11 cellular contexts compared by ENCODE assay signal in the genomic region with DNA sequence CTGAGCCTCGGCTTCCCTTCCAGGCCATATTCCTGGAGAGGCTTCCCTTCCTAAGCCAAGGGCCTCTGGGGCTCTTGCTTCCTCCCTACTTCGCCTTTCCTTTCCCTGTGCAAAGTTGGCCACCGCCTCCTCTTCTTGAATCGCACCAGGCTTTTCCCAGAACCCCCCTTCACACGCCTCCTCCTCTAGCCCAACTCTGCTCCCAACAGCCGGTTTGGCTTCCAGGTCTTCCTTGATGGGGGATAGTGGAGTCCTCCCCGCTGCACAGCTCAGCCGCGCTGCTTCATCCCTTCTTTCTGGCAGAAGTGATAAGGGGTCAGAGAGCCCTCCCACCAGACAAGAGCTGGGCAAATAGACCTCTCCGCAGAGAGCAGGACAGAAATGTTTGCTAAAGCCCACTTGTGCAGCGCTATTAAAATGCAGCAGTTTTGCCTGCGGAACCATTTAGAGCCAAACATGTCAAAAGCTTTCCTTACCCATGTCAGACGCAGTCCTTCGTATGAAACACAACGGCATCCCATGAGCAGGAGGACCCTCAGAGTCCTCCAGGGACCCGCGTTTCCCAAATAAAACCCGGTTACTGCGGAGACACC. TPM values are rescaled to one million over a fixed set of nuclear protein-coding genes. Genes with fewer than 3 reads are reported as not detected.
A peak's percentile ranks its signal among the peaks of the same experiment; 100 is the strongest.
DNase-seq lines count a peak whose midpoint lies in the region; ATAC-seq and TF ChIP-seq lines count a peak whose summit lies in the region.
"Had no signal": no experiment of that assay in that cellular context is flagged by ENCODE, and none has a peak within 500 bp of the region (broad histone marks: within the 10 kb centered on the region; RNA-seq: fewer than 3 reads in every experiment).

No MANE protein-coding gene starts in this region.

- TF ChIP-seq CTCF in CD8-positive, alpha-beta T cell (IDR thresholded peaks at IDR 0.05), result no peak
- TF ChIP-seq CTCF in chondrocyte (IDR thresholded peaks at IDR 0.05) (no peak), neural cell (IDR thresholded peaks at IDR 0.05; ENCODE audit: poor library complexity, severe bottlenecking) (no peak), lower leg skin (IDR thresholded peaks at IDR 0.05) (no peak)

- TF ChIP-seq POLR2A in lower leg skin (IDR thresholded peaks at IDR 0.05), result no peak

- no peaks in the 10 kb centered on the region for H3K9me2 ChIP-seq in neural cell (ENCODE audit: insufficient read depth, low read length)

- intact Hi-C loops in CD8-positive, alpha-beta T cell (cut with DNase I, micrococcal nuclease), result no loop called here
- intact Hi-C loops in lower leg skin (cut with DNase I; ENCODE audit: low total_unique reads), result no loop called here
- intact Hi-C loops in aorta (cut with DNase I), result no loop called here

- H3K9ac ChIP-seq in neural cell (ENCODE audit: low read length), result no peak overlapping the region

- H3K27me3 ChIP-seq in CD8-positive, alpha-beta T cell (ENCODE audit: insufficient read depth, low read length), result peaks cover 17% of the 10 kb centered on the region
- H3K27me3 ChIP-seq in neural cell (ENCODE audit: insufficient read depth, low read depth, low read length) (peaks cover 61% of the 10 kb centered on the region), aorta (ENCODE audit: control insufficient read depth in 1 of 2, insufficient read depth in 2 of 2, low read length in 1 of 2) (no peaks in the 10 kb centered on the region)

- TF ChIP-seq EP300 in neural cell (conservative IDR thresholded peaks at IDR 0.05; ENCODE audit: poor library complexity, severe bottlenecking), result no peak

- H3K27ac ChIP-seq in CD8-positive, alpha-beta T cell (ENCODE audit: low read depth, low read length), result no peak overlapping the region
- H3K27ac ChIP-seq in neural cell (ENCODE audit: low read length) (no peak overlapping the region), aorta (ENCODE audit: low read depth in 1 of 2, low read length in 2 of 2) (no peak overlapping the region)

- POLR2A ChIA-PET in CD8-positive, alpha-beta T cell (lab: Charles Lee), result no interaction called here

- no peaks in the 10 kb centered on the region for H3K36me3 Mint-ChIP-seq in CD8-positive, alpha-beta T cell
- H3K36me3 Mint-ChIP-seq in chondrocyte (ENCODE audit: low read depth), result peaks cover 3% of the 10 kb centered on the region

- no peak for TF ChIP-seq RAD21 in neural cell (conservative IDR thresholded peaks at IDR 0.05)

- peaks cover 53% of the 10 kb centered on the region for H3K27me3 Mint-ChIP-seq in CD8-positive, alpha-beta T cell (ENCODE audit: low read depth)
- H3K27me3 Mint-ChIP-seq in chondrocyte (ENCODE audit: low read depth), result peaks cover 39% of the 10 kb centered on the region

- no peaks in the 10 kb centered on the region for H3K9me3 Mint-ChIP-seq in CD8-positive, alpha-beta T cell
- peaks cover 3% of the 10 kb centered on the region for H3K9me3 Mint-ChIP-seq in chondrocyte (ENCODE audit: low read depth)

- H4K20me1 ChIP-seq in neural cell (ENCODE audit: insufficient read depth), result no peaks in the 10 kb centered on the region

- H3K9me3 ChIP-seq in CD8-positive, alpha-beta T cell (ENCODE audit: low read length), result no peaks in the 10 kb centered on the region
- H3K9me3 ChIP-seq in neural cell (ENCODE audit: low read length) (no peaks in the 10 kb centered on the region), aorta (ENCODE audit: control insufficient read depth, low read length) (peaks cover 2% of the 10 kb centered on the region)

- H3K4me3 Mint-ChIP-seq in CD8-positive, alpha-beta T cell, result peak overlapping the region; percentile 72
- peak overlapping the region; percentile 41 for H3K4me3 Mint-ChIP-seq in chondrocyte (ENCODE audit: unreplicated experiment)

- H3K4me3 ChIP-seq in CD8-positive, alpha-beta T cell (ENCODE audit: low read depth, low read length), result no peak overlapping the region
- peak overlapping the region; percentile 70 for H3K4me3 ChIP-seq in neural cell (ENCODE audit: low read length)
- no peak overlapping the region for H3K4me3 ChIP-seq in lower leg skin (ENCODE audit: low read depth, poor library complexity, severe bottlenecking)
- no peak overlapping the region for H3K4me3 ChIP-seq in aorta (ENCODE audit: low read length in 2 of 2)

- DNase-seq in CD8-positive, alpha-beta T cell, result no peak
- peak; percentile 75 for DNase-seq in NCI-H748 (lab: John Stamatoyannopoulos, UW; ENCODE audit: unreplicated experiment)
- no peak for DNase-seq in chondrocyte (ENCODE audit: low spot score)
- no peak for DNase-seq in GM19238 (ENCODE audit: insufficient read length, low spot score)
- no peak for DNase-seq in lower leg skin (ENCODE audit: low spot score in 2 of 2)
- no peak for DNase-seq in aorta
- DNase-seq: DND-41, midbrain, NCI-H446 treated with DMSO at 0.1 percent for 48 hours had no signal

- peaks cover 12% of the 10 kb centered on the region for H3K4me1 ChIP-seq in CD8-positive, alpha-beta T cell (ENCODE audit: insufficient read depth, low read length)
- H3K4me1 ChIP-seq in aorta (ENCODE audit: control insufficient read depth in 1 of 2, insufficient read depth in 2 of 2, low read length in 2 of 2), result no peaks in the 10 kb centered on the region

- H3K27ac Mint-ChIP-seq in CD8-positive, alpha-beta T cell, result no peak overlapping the region
- H3K27ac Mint-ChIP-seq in chondrocyte (ENCODE audit: unreplicated experiment), result no peak overlapping the region

- CTCF ChIA-PET in CD8-positive, alpha-beta T cell (lab: Charles Lee), result interaction anchor here (0.6 kb wide), 1 partner anchor 412 kb away, joined by 4 read pairs; no protein-coding TSS in a partner anchor

- H3K36me3 ChIP-seq in CD8-positive, alpha-beta T cell (ENCODE audit: insufficient read depth, low read length), result no peaks in the 10 kb centered on the region
- H3K36me3 ChIP-seq in neural cell (ENCODE audit: insufficient read depth, low read length) (no peaks in the 10 kb centered on the region), aorta (ENCODE audit: control insufficient read depth in 1 of 2, insufficient read depth in 2 of 2, low read length in 1 of 2) (no peaks in the 10 kb centered on the region)

- WGBS in lower leg skin, 2 donors, result 13 to 22% methylated on average over 19 of the region's 19 CpGs
- WGBS in aorta, 2 donors, result 23% methylated on average over 19 of the region's 19 CpGs

- ATAC-seq in CD8-positive, alpha-beta T cell, result no peak
- ATAC-seq in GM18907 (IDR thresholded peaks at IDR 0.05; ENCODE audit: unreplicated experiment) (no peak), aorta (ENCODE audit: low FRiP score) (no peak)

- no peaks in the 10 kb centered on the region for H3K79me2 ChIP-seq in neural cell (replicated peaks; ENCODE audit: insufficient read depth, low read length)

- no peak overlapping the region for H2AFZ ChIP-seq in neural cell (ENCODE audit: low read depth, low read length)

- peaks cover 11% of the 10 kb centered on the region for H3K4me1 Mint-ChIP-seq in CD8-positive, alpha-beta T cell (ENCODE audit: low read depth)
- peaks cover 6% of the 10 kb centered on the region for H3K4me1 Mint-ChIP-seq in chondrocyte (ENCODE audit: low read depth)

- no peak overlapping the region for H3K4me2 ChIP-seq in neural cell (ENCODE audit: low read length)

- H3F3A ChIP-seq in neural cell (ENCODE audit: insufficient read depth, low read length, poor library complexity, severe bottlenecking), result no peaks in the 10 kb centered on the region

TF ChIP-seq in neural cell, 6 proteins besides CTCF, POLR2A, EP300 and RAD21:
- TF ChIP-seq POLR2AphosphoS5 (IDR thresholded peaks at IDR 0.05), result no peak
- peak; percentile 55 for TF ChIP-seq EZH2 (IDR thresholded peaks at IDR 0.05; ENCODE audit: borderline replicate concordance, insufficient read depth, low read length, poor library complexity, severe bottlenecking)
- TF ChIP-seq, protein P1, sequence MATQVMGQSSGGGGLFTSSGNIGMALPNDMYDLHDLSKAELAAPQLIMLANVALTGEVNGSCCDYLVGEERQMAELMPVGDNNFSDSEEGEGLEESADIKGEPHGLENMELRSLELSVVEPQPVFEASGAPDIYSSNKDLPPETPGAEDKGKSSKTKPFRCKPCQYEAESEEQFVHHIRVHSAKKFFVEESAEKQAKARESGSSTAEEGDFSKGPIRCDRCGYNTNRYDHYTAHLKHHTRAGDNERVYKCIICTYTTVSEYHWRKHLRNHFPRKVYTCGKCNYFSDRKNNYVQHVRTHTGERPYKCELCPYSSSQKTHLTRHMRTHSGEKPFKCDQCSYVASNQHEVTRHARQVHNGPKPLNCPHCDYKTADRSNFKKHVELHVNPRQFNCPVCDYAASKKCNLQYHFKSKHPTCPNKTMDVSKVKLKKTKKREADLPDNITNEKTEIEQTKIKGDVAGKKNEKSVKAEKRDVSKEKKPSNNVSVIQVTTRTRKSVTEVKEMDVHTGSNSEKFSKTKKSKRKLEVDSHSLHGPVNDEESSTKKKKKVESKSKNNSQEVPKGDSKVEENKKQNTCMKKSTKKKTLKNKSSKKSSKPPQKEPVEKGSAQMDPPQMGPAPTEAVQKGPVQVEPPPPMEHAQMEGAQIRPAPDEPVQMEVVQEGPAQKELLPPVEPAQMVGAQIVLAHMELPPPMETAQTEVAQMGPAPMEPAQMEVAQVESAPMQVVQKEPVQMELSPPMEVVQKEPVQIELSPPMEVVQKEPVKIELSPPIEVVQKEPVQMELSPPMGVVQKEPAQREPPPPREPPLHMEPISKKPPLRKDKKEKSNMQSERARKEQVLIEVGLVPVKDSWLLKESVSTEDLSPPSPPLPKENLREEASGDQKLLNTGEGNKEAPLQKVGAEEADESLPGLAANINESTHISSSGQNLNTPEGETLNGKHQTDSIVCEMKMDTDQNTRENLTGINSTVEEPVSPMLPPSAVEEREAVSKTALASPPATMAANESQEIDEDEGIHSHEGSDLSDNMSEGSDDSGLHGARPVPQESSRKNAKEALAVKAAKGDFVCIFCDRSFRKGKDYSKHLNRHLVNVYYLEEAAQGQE (IDR thresholded peaks at IDR 0.05; ENCODE audit: borderline replicate concordance), result no peak
- TF ChIP-seq TAF1 (IDR thresholded peaks at IDR 0.05; ENCODE audit: low read depth), result no peak
- TF ChIP-seq SMC3 (conservative IDR thresholded peaks at IDR 0.05; ENCODE audit: poor library complexity), result no peak
- no peak for TF ChIP-seq MXI1 (conservative IDR thresholded peaks at IDR 0.05; ENCODE audit: poor library complexity, severe bottlenecking)

RNA-seq across cellular contexts. Expression of a gene that starts 56.5 kb away (rescaled TPM):
- under 1 TPM; 0.16 to 0.44 TPM for total RNA-seq in CD8-positive, alpha-beta T cell
- 2.1 to 3.4 TPM (median 2.2 TPM) in 3 replicates for total RNA-seq in chondrocyte
- 0.68 and 4.2 TPM in 2 replicates for polyA plus RNA-seq in neural cell
- polyA minus RNA-seq in neural cell, result 2.3 and 2.9 TPM in 2 replicates
- 10 to 100 TPM in 3 of 4 donors, 1 to 10 TPM in 1; 2.5 to 27.2 (median 14.1) TPM for total RNA-seq in lower leg skin
- 1 to 10 TPM; 1.7 to 2.5 TPM for total RNA-seq in aorta
- 1 to 10 TPM in 1 of 2 donors, not detected in 1; 5.1 TPM for polyA plus RNA-seq in aorta
